In genomic region chrX:11438380-11438723, GRCh38 we compare ENCODE assay signal across 21 cellular contexts.
DNase-seq lines count a peak whose midpoint lies in the region; ATAC-seq and TF ChIP-seq lines count a peak whose summit lies in the region.
"Had no signal": no experiment of that assay in that cellular context is flagged by ENCODE, and none has a peak within 500 bp of the region (broad histone marks: within the 10 kb centered on the region; RNA-seq: fewer than 3 reads in every experiment).

No MANE protein-coding gene starts in this region.

- H3K4me3 Mint-ChIP-seq in activated CD4-positive, alpha-beta memory T cell treated with anti-CD3 and anti-CD28 coated beads, Interleukin-2, amount 10 ng/mL, durations not matched to agents 7 days and 5 days = no peak overlapping the region
- H3K4me3 Mint-ChIP-seq in CD8-positive, alpha-beta memory T cell = no peak overlapping the region
- H3K4me3 Mint-ChIP-seq: memory B cell, natural killer cell had no signal

- TF ChIP-seq CTCF in left ventricle myocardium inferior (IDR thresholded peaks at IDR 0.05; ENCODE audit: borderline replicate concordance) (no peak), esophagus squamous epithelium (IDR thresholded peaks at IDR 0.05) (no peak), uterus (IDR thresholded peaks at IDR 0.05) (no peak)

- no peaks in the 10 kb centered on the region for H3K4me1 Mint-ChIP-seq in activated CD4-positive, alpha-beta memory T cell treated with anti-CD3 and anti-CD28 coated beads, Interleukin-2, amount 10 ng/mL, durations not matched to agents 7 days and 5 days
- H3K4me1 Mint-ChIP-seq in CD8-positive, alpha-beta memory T cell = no peaks in the 10 kb centered on the region
- H3K4me1 Mint-ChIP-seq: memory B cell, natural killer cell had no signal

- POLR2A ChIA-PET in activated CD4-positive, alpha-beta memory T cell treated with anti-CD3 and anti-CD28 coated beads, Interleukin-2, amount 10 ng/mL, durations not matched to agents 7 days and 5 days (lab: Charles Lee) = no interaction called here
- POLR2A ChIA-PET in CD8-positive, alpha-beta memory T cell (lab: Charles Lee) = no interaction called here

- H3K4me1 ChIP-seq in left ventricle myocardium inferior (no peaks in the 10 kb centered on the region), esophagus squamous epithelium (no peaks in the 10 kb centered on the region), rectal smooth muscle tissue (ENCODE audit: control insufficient read depth, insufficient read depth, low read length) (peaks cover 4% of the 10 kb centered on the region), uterus (no peaks in the 10 kb centered on the region)
- no peaks in the 10 kb centered on the region for H3K4me1 ChIP-seq in CD8-positive, alpha-beta memory T cell (ENCODE audit: insufficient read depth, low read length)
- H3K4me1 ChIP-seq: A549, parathyroid adenoma had no signal

- H3K27me3 Mint-ChIP-seq in activated CD4-positive, alpha-beta memory T cell treated with anti-CD3 and anti-CD28 coated beads, Interleukin-2, amount 10 ng/mL, durations not matched to agents 7 days and 5 days = peaks cover 4% of the 10 kb centered on the region
- H3K27me3 Mint-ChIP-seq in CD8-positive, alpha-beta memory T cell = peaks cover 0 to 5% of the 10 kb centered on the region in 2 donors

- TF ChIP-seq POLR2A in esophagus squamous epithelium (IDR thresholded peaks at IDR 0.05) (no peak), uterus (IDR thresholded peaks at IDR 0.05) (no peak)

- H3K4me3 ChIP-seq in left ventricle myocardium inferior (no peak overlapping the region), esophagus squamous epithelium (no peak overlapping the region), rectal smooth muscle tissue (ENCODE audit: low read length) (no peak overlapping the region), uterus (no peak overlapping the region)
- no peak overlapping the region for H3K4me3 ChIP-seq in CD8-positive, alpha-beta memory T cell (ENCODE audit: low read length)
- H3K4me3 ChIP-seq: A549 had no signal

- H3K9me3 ChIP-seq in left ventricle myocardium inferior (replicated peaks) = no peaks in the 10 kb centered on the region
- no peaks in the 10 kb centered on the region for H3K9me3 ChIP-seq in esophagus squamous epithelium
- H3K9me3 ChIP-seq in uterus = no peaks in the 10 kb centered on the region
- no peaks in the 10 kb centered on the region for H3K9me3 ChIP-seq in CD8-positive, alpha-beta memory T cell (ENCODE audit: low read length)
- H3K9me3 ChIP-seq: A549 had no signal

- CTCF ChIA-PET in activated CD4-positive, alpha-beta memory T cell treated with anti-CD3 and anti-CD28 coated beads, Interleukin-2, amount 10 ng/mL, durations not matched to agents 7 days and 5 days (lab: Charles Lee) = no interaction called here
- CTCF ChIA-PET in CD8-positive, alpha-beta memory T cell (lab: Charles Lee) = no interaction called here

- H3K9me3 Mint-ChIP-seq in activated CD4-positive, alpha-beta memory T cell treated with anti-CD3 and anti-CD28 coated beads, Interleukin-2, amount 10 ng/mL, durations not matched to agents 7 days and 5 days = no peaks in the 10 kb centered on the region
- H3K9me3 Mint-ChIP-seq in CD8-positive, alpha-beta memory T cell = peaks cover 0 to 4% (median 0%) of the 10 kb centered on the region in 5 donors
- H3K9me3 Mint-ChIP-seq: activated naive CD4-positive, alpha-beta T cell treated with anti-CD3 and anti-CD28 coated beads, Interleukin-2, amount 50 U/mL, for 72 hours; memory B cell; natural killer cell had no signal

- intact Hi-C loops in left ventricle myocardium inferior (cut with micrococcal nuclease) = no loop called here
- intact Hi-C loops in left cardiac atrium (cut with DNase I) = no loop called here
- intact Hi-C loops in esophagus squamous epithelium (cut with DNase I) = no loop called here
- intact Hi-C loops in uterus (cut with DNase I; ENCODE audit: low total_unique reads) = no loop called here

- H3K27me3 ChIP-seq in left ventricle myocardium inferior (ENCODE audit: low read depth) = no peaks in the 10 kb centered on the region
- H3K27me3 ChIP-seq in esophagus squamous epithelium = no peaks in the 10 kb centered on the region
- no peaks in the 10 kb centered on the region for H3K27me3 ChIP-seq in rectal smooth muscle tissue (ENCODE audit: control insufficient read depth, insufficient read depth, low read length)
- no peaks in the 10 kb centered on the region for H3K27me3 ChIP-seq in uterus
- H3K27me3 ChIP-seq in CD8-positive, alpha-beta memory T cell (ENCODE audit: insufficient read depth, low read length, poor library complexity, severe bottlenecking) = no peaks in the 10 kb centered on the region

- no peak for DNase-seq in left ventricle myocardium inferior
- DNase-seq in left cardiac atrium = no peak
- no peak for DNase-seq in esophagus squamous epithelium (lab: John Stamatoyannopoulos, UW)
- DNase-seq in uterus = no peak
- no peak for DNase-seq in activated CD4-positive, alpha-beta memory T cell treated with anti-CD3 and anti-CD28 coated beads, Interleukin-2, amount 10 ng/mL, durations not matched to agents 7 days and 5 days
- DNase-seq in NCI-H1092 (lab: John Stamatoyannopoulos, UW) = no peak
- DNase-seq in CD8-positive, alpha-beta memory T cell = no peak
- DNase-seq: activated CD4-positive, alpha-beta T cell treated with anti-CD3 and anti-CD28 coated beads for 1 hour; DMS153; GDM1; islet precursor cell; natural killer cell; NCI-H524; small intestine; stimulated activated CD4-positive, alpha-beta T cell treated with anti-CD3 and anti-CD28 coated beads, Interleukin-2, amount 100 ng/mL, for 48 hours; stimulated activated naive CD4-positive, alpha-beta T cell treated with Interleukin-2 at 50 U/mL for 16 hours had no signal

- no peaks in the 10 kb centered on the region for H3K36me3 Mint-ChIP-seq in activated CD4-positive, alpha-beta memory T cell treated with anti-CD3 and anti-CD28 coated beads, Interleukin-2, amount 10 ng/mL, durations not matched to agents 7 days and 5 days (ENCODE audit: low read depth)
- H3K36me3 Mint-ChIP-seq in CD8-positive, alpha-beta memory T cell = no peaks in the 10 kb centered on the region
- H3K36me3 Mint-ChIP-seq: activated naive CD4-positive, alpha-beta T cell treated with anti-CD3 and anti-CD28 coated beads, Interleukin-2, amount 50 U/mL, for 72 hours; memory B cell; natural killer cell had no signal

- H3K27ac ChIP-seq in left ventricle myocardium inferior (replicated peaks) (peak overlapping the region; percentile 56), esophagus squamous epithelium (peak overlapping the region in 3 of 4 donors; percentile 38 to 62 (median 54)), rectal smooth muscle tissue (ENCODE audit: low read depth, low read length) (peak overlapping the region; percentile 34), uterus (peak overlapping the region; percentile 45 to 74)
- no peak overlapping the region for H3K27ac ChIP-seq in CD8-positive, alpha-beta memory T cell (ENCODE audit: low read depth, low read length)
- H3K27ac ChIP-seq: A549, parathyroid adenoma had no signal

- H3K9ac ChIP-seq in rectal smooth muscle tissue (ENCODE audit: low read length) = no peak overlapping the region
- H3K9ac ChIP-seq: parathyroid adenoma had no signal

- 65 to 78% methylated on average over 1 to 2 of the region's 2 CpGs for WGBS in esophagus squamous epithelium, 2 donors

- no peak overlapping the region for H3K27ac Mint-ChIP-seq in activated CD4-positive, alpha-beta memory T cell treated with anti-CD3 and anti-CD28 coated beads, Interleukin-2, amount 10 ng/mL, durations not matched to agents 7 days and 5 days
- no peak overlapping the region for H3K27ac Mint-ChIP-seq in CD8-positive, alpha-beta memory T cell
- H3K27ac Mint-ChIP-seq: activated naive CD4-positive, alpha-beta T cell treated with anti-CD3 and anti-CD28 coated beads, Interleukin-2, amount 50 U/mL, for 72 hours; memory B cell; natural killer cell had no signal

- ATAC-seq in left cardiac atrium = no peak
- ATAC-seq: A549; activated naive CD4-positive, alpha-beta T cell treated with anti-CD3 and anti-CD28 coated beads, Interleukin-2, amount 50 U/mL, for 72 hours; natural killer cell had no signal

- H3K36me3 ChIP-seq in left ventricle myocardium inferior = no peaks in the 10 kb centered on the region
- H3K36me3 ChIP-seq in esophagus squamous epithelium = no peaks in the 10 kb centered on the region
- H3K36me3 ChIP-seq in rectal smooth muscle tissue (ENCODE audit: control insufficient read depth, insufficient read depth, low read length) = no peaks in the 10 kb centered on the region
- no peaks in the 10 kb centered on the region for H3K36me3 ChIP-seq in uterus
- no peaks in the 10 kb centered on the region for H3K36me3 ChIP-seq in CD8-positive, alpha-beta memory T cell (ENCODE audit: insufficient read depth, low read length)
